In the genomic region with DNA sequence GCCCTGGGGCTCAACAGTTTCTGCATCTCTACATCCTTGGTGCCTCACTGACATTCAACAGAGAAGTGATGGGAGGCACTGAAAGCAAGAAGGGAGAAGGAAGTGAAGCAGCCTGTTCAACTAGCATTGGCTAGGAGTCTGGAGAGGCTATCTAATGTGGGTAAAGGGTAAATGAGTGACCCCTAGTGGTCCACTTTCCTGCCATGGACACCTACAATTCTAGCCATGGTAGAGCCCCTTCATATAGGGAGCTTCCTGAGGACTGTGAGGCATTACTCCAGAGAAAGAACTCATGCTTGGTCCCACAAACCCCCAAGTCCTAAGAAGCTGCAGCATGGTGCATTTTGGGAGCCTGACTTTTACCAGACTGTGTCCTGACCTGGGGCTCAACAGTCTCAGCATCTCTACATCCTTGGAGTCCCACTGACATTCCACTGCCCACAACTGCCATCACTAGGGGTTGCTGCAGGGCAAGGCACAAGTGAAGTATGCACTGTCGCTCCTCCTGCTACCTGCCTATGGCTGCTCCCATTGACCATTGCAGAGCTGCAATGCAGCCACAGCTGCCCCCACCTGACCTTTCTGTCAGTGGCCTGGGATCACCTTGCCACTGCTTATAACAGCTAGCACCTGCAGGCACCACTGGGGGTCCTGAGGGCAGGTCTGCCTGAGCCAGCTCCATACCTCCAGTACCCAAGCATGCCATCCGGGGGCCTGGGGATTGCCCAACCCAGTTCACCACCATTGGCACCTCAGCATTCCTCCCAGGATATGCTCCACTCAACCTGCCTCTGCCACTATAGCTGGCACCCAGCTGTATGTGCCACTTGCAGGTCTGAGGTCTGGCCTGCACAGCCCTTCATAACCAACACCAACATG, we compare ENCODE assay signal across 10 cellular contexts. TPM values are rescaled to one million over a fixed set of nuclear protein-coding genes. Genes with fewer than 3 reads are reported as not detected.
DNase-seq lines count a peak whose midpoint lies in the region; ATAC-seq and TF ChIP-seq lines count a peak whose summit lies in the region.
"Had no signal": no experiment of that assay in that cellular context is flagged by ENCODE, and none has a peak within 500 bp of the region (broad histone marks: within the 10 kb centered on the region; RNA-seq: fewer than 3 reads in every experiment).

No MANE protein-coding gene starts in this region.

- no peaks in the 10 kb centered on the region for H3F3A ChIP-seq in MM.1S (ENCODE audit: insufficient read depth, low read length)

- H3K27ac Mint-ChIP-seq in natural killer cell treated with Interleukin-12 subunit alpha and Interleukin-12 subunit beta and Interleukin-15 and Interleukin-18, amount 100 ng/mL, for 72 hours, result peak overlapping the region; percentile 21 to 48

- no peak overlapping the region for H3K9ac ChIP-seq in MM.1S (ENCODE audit: low read length)
- H3K9ac ChIP-seq in colonic mucosa (ENCODE audit: low read depth in 2 of 2, low read length in 2 of 2), result no peak overlapping the region
- H3K9ac ChIP-seq: BLaER1 had no signal

- H3K9me3 Mint-ChIP-seq in natural killer cell treated with Interleukin-12 subunit alpha and Interleukin-12 subunit beta and Interleukin-15 and Interleukin-18, amount 100 ng/mL, for 72 hours, result peaks cover 20% of the 10 kb centered on the region

- peak overlapping the region; percentile 52 for H3K4me3 Mint-ChIP-seq in natural killer cell treated with Interleukin-12 subunit alpha and Interleukin-12 subunit beta and Interleukin-15 and Interleukin-18, amount 100 ng/mL, for 72 hours
- H3K4me3 Mint-ChIP-seq: T-cell had no signal

- H3K9me2 ChIP-seq in MM.1S (replicated peaks; ENCODE audit: insufficient read depth, low read length), result no peaks in the 10 kb centered on the region

- peaks cover 35 to 40% of the 10 kb centered on the region in 2 donors for H3K4me1 Mint-ChIP-seq in natural killer cell treated with Interleukin-12 subunit alpha and Interleukin-12 subunit beta and Interleukin-15 and Interleukin-18, amount 100 ng/mL, for 72 hours (ENCODE audit: low read depth in 2 of 2)

- H3K36me3 ChIP-seq in MM.1S (replicated peaks; ENCODE audit: insufficient read depth, low read length) (no peaks in the 10 kb centered on the region), colonic mucosa (no peaks in the 10 kb centered on the region)
- H3K36me3 ChIP-seq: BLaER1 had no signal

- DNase-seq in NCI-H524 (lab: John Stamatoyannopoulos, UW) (peak; percentile 16 to 56), NCI-H524 treated with DMSO at 0.1 percent for 48 hours (lab: John Stamatoyannopoulos, UW) (no peak), MM.1S (peak; percentile 13), colonic mucosa (peak; percentile 24)
- DNase-seq in natural killer cell treated with Interleukin-12 subunit alpha and Interleukin-12 subunit beta and Interleukin-15 and Interleukin-18, amount 100 ng/mL, for 72 hours (ENCODE audit: low spot score), result no peak
- DNase-seq: T-cell had no signal

- H3K27ac ChIP-seq in MM.1S (ENCODE audit: low read length) (no peak overlapping the region), colonic mucosa (no peak overlapping the region)
- H3K27ac ChIP-seq: BLaER1 had no signal

- no peak overlapping the region for H3K4me3 ChIP-seq in MM.1S (ENCODE audit: low read length)
- no peak overlapping the region for H3K4me3 ChIP-seq in colonic mucosa
- H3K4me3 ChIP-seq: BLaER1 had no signal

- no peaks in the 10 kb centered on the region for H4K20me1 ChIP-seq in MM.1S (ENCODE audit: insufficient read depth, low read length)
- H4K20me1 ChIP-seq: BLaER1 had no signal

- no peak overlapping the region for H2AFZ ChIP-seq in MM.1S (ENCODE audit: low read length)

- no peaks in the 10 kb centered on the region for H3K9me3 ChIP-seq in MM.1S (replicated peaks; ENCODE audit: insufficient read depth, low read length)
- no peaks in the 10 kb centered on the region for H3K9me3 ChIP-seq in colonic mucosa

- H3K79me2 ChIP-seq in MM.1S (ENCODE audit: low read length), result no peaks in the 10 kb centered on the region

- H3K27me3 Mint-ChIP-seq in natural killer cell treated with Interleukin-12 subunit alpha and Interleukin-12 subunit beta and Interleukin-15 and Interleukin-18, amount 100 ng/mL, for 72 hours, result no peaks in the 10 kb centered on the region
- H3K27me3 Mint-ChIP-seq: T-cell had no signal

- H3K36me3 Mint-ChIP-seq in natural killer cell treated with Interleukin-12 subunit alpha and Interleukin-12 subunit beta and Interleukin-15 and Interleukin-18, amount 100 ng/mL, for 72 hours, result peaks cover 35% of the 10 kb centered on the region

- H3K4me2 ChIP-seq in MM.1S (ENCODE audit: low read depth, low read length), result no peak overlapping the region
- H3K4me2 ChIP-seq: BLaER1 had no signal

- intact Hi-C loops in colonic mucosa (cut with DNase I), result no loop called here

- peak; percentile 56 to 66 for ATAC-seq in natural killer cell treated with Interleukin-12 subunit alpha and Interleukin-12 subunit beta and Interleukin-15 and Interleukin-18, amount 100 ng/mL, for 72 hours
- no peak for ATAC-seq in GM19395 (IDR thresholded peaks at IDR 0.05; ENCODE audit: unreplicated experiment)
- no peak for ATAC-seq in GM21360 (IDR thresholded peaks at IDR 0.05; ENCODE audit: unreplicated experiment)
- ATAC-seq in HG02571 (IDR thresholded peaks at IDR 0.05; ENCODE audit: unreplicated experiment), result no peak

- TF ChIP-seq CTCF in MM.1S (IDR thresholded peaks at IDR 0.05; ENCODE audit: low read length) (peak; percentile 31), colonic mucosa (IDR thresholded peaks at IDR 0.05) (no peak)

- no peaks in the 10 kb centered on the region for H3K27me3 ChIP-seq in MM.1S (replicated peaks; ENCODE audit: insufficient read depth, low read length)
- H3K27me3 ChIP-seq in colonic mucosa, result no peaks in the 10 kb centered on the region
- H3K27me3 ChIP-seq: BLaER1 had no signal

- no peaks in the 10 kb centered on the region for H3K4me1 ChIP-seq in MM.1S (ENCODE audit: low read length)
- no peaks in the 10 kb centered on the region for H3K4me1 ChIP-seq in colonic mucosa
- H3K4me1 ChIP-seq: BLaER1 had no signal

RNA-seq across cellular contexts. Expression of a gene that starts 44.1 kb away (rescaled TPM):
- 10 to 100 TPM; 37.1 to 55.4 TPM for total RNA-seq in colonic mucosa
- 100 to 1,000 TPM; 278 to 404 TPM for total RNA-seq in natural killer cell treated with Interleukin-12 subunit alpha and Interleukin-12 subunit beta and Interleukin-15 and Interleukin-18, amount 100 ng/mL, for 72 hours

Comparison
In these comparisons a context has a peak if more than half of its experiments do, and no peak if none do; other contexts are left out.
1. DNase-seq: peak in NCI-H524 (2 of 2), MM.1S (single experiment) and colonic mucosa (single experiment); none in NCI-H524 treated with DMSO at 0.1 percent for 48 hours (single experiment) and natural killer cell treated with Interleukin-12 subunit alpha and Interleukin-12 subunit beta and Interleukin-15 and Interleukin-18, amount 100 ng/mL, for 72 hours (single experiment).
2. ATAC-seq: peak in natural killer cell treated with Interleukin-12 subunit alpha and Interleukin-12 subunit beta and Interleukin-15 and Interleukin-18, amount 100 ng/mL, for 72 hours (2 of 2); none in GM19395 (single experiment), GM21360 (single experiment) and HG02571 (single experiment).
3. RNA of a gene that starts 44.1 kb away (total RNA-seq): 278 to 404 TPM in natural killer cell treated with Interleukin-12 subunit alpha and Interleukin-12 subunit beta and Interleukin-15 and Interleukin-18, amount 100 ng/mL, for 72 hours; 37.1 to 55.4 TPM in colonic mucosa; every median in the first group is over 4 times any median in the second.